ENCODE assay signal across 12 cellular contexts in genomic region chr2:158724803-158725271, GRCh38.
DNase-seq lines count a peak whose midpoint lies in the region; TF ChIP-seq lines count a peak whose summit lies in the region.
"Had no signal": no experiment of that assay in that cellular context is flagged by ENCODE, and none has a peak within 500 bp of the region (broad histone marks: within the 10 kb centered on the region; RNA-seq: fewer than 3 reads in every experiment).

No MANE protein-coding gene starts in this region.

- 22 to 32% methylated on average over 5 of the region's 5 CpGs for WGBS in esophagus, 2 donors

- H3K4me1 ChIP-seq in esophagus (ENCODE audit: control insufficient read depth in 2 of 2, insufficient read depth in 2 of 2, low read length in 1 of 2) (peaks cover 13 to 38% of the 10 kb centered on the region in 2 donors), uterus (no peaks in the 10 kb centered on the region)
- H3K4me1 ChIP-seq: gastroesophageal sphincter had no signal

- no peak for TF ChIP-seq CTCF in uterus (IDR thresholded peaks at IDR 0.05)

- no peak for TF ChIP-seq POLR2A in uterus (IDR thresholded peaks at IDR 0.05)

- DNase-seq in NCI-H1092 treated with DMSO at 0.1 percent for 48 hours (lab: John Stamatoyannopoulos, UW) (peak; percentile 32), NCI-H1092 (lab: John Stamatoyannopoulos, UW) (no peak), NCI-H524 (lab: John Stamatoyannopoulos, UW) (peak; percentile 86 to 88), NCI-H226 (no peak), uterus (no peak), activated gamma-delta T cell treated with Interleukin-2 at 50 U/mL for 16 hours (no peak)
- DNase-seq: activated T-cell treated with anti-CD3 and anti-CD28 coated beads for 4 hours, GF-D8, GM23248 had no signal

- no peaks in the 10 kb centered on the region for H3K36me3 ChIP-seq in esophagus (ENCODE audit: control insufficient read depth in 2 of 2, insufficient read depth in 2 of 2, low read length in 1 of 2)
- no peaks in the 10 kb centered on the region for H3K36me3 ChIP-seq in uterus
- H3K36me3 ChIP-seq: gastroesophageal sphincter had no signal

- intact Hi-C loops in uterus (cut with DNase I; ENCODE audit: low total_unique reads) = no loop called here

- H3K27ac ChIP-seq in esophagus (ENCODE audit: low read depth in 2 of 2, low read length in 1 of 2) (peak overlapping the region; percentile 90 to 93), skin epidermis (peak overlapping the region in 16 of 21 experiments; percentile 0 to 81 (median 50)), uterus (no peak overlapping the region)
- H3K27ac ChIP-seq: gastroesophageal sphincter, GM23248 had no signal

- H3K4me3 ChIP-seq in esophagus (ENCODE audit: low read depth in 1 of 2, low read length in 2 of 2) = no peak overlapping the region
- H3K4me3 ChIP-seq in skin epidermis = no peak overlapping the region
- H3K4me3 ChIP-seq in uterus = no peak overlapping the region
- H3K4me3 ChIP-seq: gastroesophageal sphincter, GM23248 had no signal

- H3K27me3 ChIP-seq in esophagus (ENCODE audit: control insufficient read depth in 1 of 2, insufficient read depth in 2 of 2, low read length in 2 of 2) (no peaks in the 10 kb centered on the region), uterus (no peaks in the 10 kb centered on the region)

- H3K9me3 ChIP-seq in esophagus (ENCODE audit: control insufficient read depth in 2 of 2, insufficient read depth in 1 of 2, low read depth in 1 of 2, low read length in 1 of 2) (no peaks in the 10 kb centered on the region), uterus (no peaks in the 10 kb centered on the region)
- H3K9me3 ChIP-seq: gastroesophageal sphincter had no signal

Comparison
In these comparisons a context has a peak if more than half of its experiments do, and no peak if none do; other contexts are left out.
1. DNase-seq: peak in NCI-H1092 treated with DMSO at 0.1 percent for 48 hours (single experiment) and NCI-H524 (2 of 2); none in NCI-H1092 (single experiment), NCI-H226 (single experiment), uterus (0 of 2) and activated gamma-delta T cell treated with Interleukin-2 at 50 U/mL for 16 hours (single experiment).
2. H3K27ac ChIP-seq: peak in esophagus (2 of 2) and skin epidermis (16 of 21); none in uterus (0 of 2).